ENCODE assay signal across 13 cellular contexts in the genomic region with DNA sequence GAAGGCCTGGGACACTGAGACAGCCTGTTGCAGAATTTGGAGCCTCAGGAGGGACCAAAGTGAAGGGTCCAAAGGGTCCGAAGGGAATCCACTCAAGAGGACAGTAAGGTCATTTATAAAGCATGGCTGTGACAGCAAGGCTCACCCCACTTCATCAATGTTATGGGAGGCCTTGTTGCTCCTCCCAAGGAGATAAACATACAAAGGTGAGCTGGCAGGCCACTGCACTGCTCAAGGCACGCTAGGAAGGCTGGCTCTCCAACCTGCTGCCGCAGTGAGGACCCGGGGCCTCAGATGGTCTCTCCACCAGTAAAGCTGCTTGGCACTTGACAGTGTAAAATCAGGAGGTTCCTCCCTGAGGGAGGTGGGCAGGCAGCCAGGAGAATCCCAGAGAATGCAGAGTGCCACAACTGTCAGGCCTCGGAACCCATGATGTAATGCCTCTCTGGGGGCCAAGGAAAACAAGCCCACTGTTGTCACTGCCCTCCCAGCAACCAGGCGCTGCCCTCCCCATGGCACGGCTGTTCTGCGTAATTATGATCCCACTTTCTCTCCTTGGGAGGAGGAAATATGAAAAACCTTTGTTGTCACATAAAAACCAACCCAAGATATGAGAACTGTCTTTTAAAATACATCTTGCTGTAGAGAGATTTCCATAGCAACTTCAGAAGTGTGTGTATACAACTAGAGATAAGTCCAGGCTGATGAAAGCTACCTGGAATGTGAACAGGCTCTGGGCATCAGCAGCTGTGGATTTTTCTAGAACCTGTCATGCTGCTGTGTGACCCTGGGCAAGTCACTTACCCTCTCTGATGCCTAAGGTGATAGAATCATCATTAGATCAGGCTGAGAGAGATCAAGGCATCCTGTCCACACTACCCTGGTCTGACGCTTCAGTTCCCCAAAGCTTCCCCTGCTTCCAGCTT.
DNase-seq lines count a peak whose midpoint lies in the region; ATAC-seq, FAIRE-seq and TF ChIP-seq lines count a peak whose summit lies in the region.
"Had no signal": no experiment of that assay in that cellular context is flagged by ENCODE, and none has a peak within 500 bp of the region (broad histone marks: within the 10 kb centered on the region; RNA-seq: fewer than 3 reads in every experiment).

No MANE protein-coding gene starts in this region.

- H3K27me3 Mint-ChIP-seq in stimulated activated naive B cell treated with anti-CD40 and anti-IgM and Interleukin-4, amounts not matched to agents 10 μg/mL and 1 μg/mL and 100 μg/mL, for 72 hours = peaks cover 22 to 33% of the 10 kb centered on the region in 2 donors

- no peak overlapping the region for H3K27ac Mint-ChIP-seq in stimulated activated naive B cell treated with anti-CD40 and anti-IgM and Interleukin-4, amounts not matched to agents 10 μg/mL and 1 μg/mL and 100 μg/mL, for 72 hours
- H3K27ac Mint-ChIP-seq: activated T-helper 1 cell treated with anti-CD3 and anti-CD28 coated beads, Interleukin-12 subunit alpha, Interleukin-12 subunit beta, Interleukin-2, Interleukin-4 antibody, amounts not matched to agents 30 ng/mL and 10 ng/mL and 1 ng/mL, durations not matched to agents 14 hours and 24 hours and 36 hours had no signal

- no peaks in the 10 kb centered on the region for H3F3A ChIP-seq in SK-N-SH (replicated peaks; ENCODE audit: insufficient read depth)

- TF ChIP-seq CTCF in HEK293 (tag by site-specific recombination; IDR thresholded peaks at IDR 0.05) (no peak), SK-N-SH (IDR thresholded peaks at IDR 0.05) (no peak)

- no peaks in the 10 kb centered on the region for H3K79me2 ChIP-seq in SK-N-SH (ENCODE audit: insufficient read depth)

- H3K9me3 Mint-ChIP-seq in stimulated activated naive B cell treated with anti-CD40 and anti-IgM and Interleukin-4, amounts not matched to agents 10 μg/mL and 1 μg/mL and 100 μg/mL, for 72 hours = no peaks in the 10 kb centered on the region
- H3K9me3 Mint-ChIP-seq: activated T-helper 1 cell treated with anti-CD3 and anti-CD28 coated beads, Interleukin-12 subunit alpha, Interleukin-12 subunit beta, Interleukin-2, Interleukin-4 antibody, amounts not matched to agents 30 ng/mL and 10 ng/mL and 1 ng/mL, durations not matched to agents 14 hours and 24 hours and 36 hours; neural crest cell had no signal

- TF ChIP-seq EP300 in SK-N-SH (IDR thresholded peaks at IDR 0.05; ENCODE audit: borderline replicate concordance in 1 of 2, low read depth in 1 of 2, low read length in 1 of 2) = no peak

- H3K4me3 ChIP-seq in HEK293 (ENCODE audit: low read depth, low read length) (no peak overlapping the region), SK-N-SH (ENCODE audit: low read depth in 2 of 2, low read length in 1 of 2) (no peak overlapping the region)

- CTCF ChIA-PET in HEK293 (lab: Yijun Ruan, JAX) = interaction anchor here (0.6 to 1.1 kb wide), 4 partner anchors 12 to 208 kb away, joined by 3 to 5 read pairs (median 3); no protein-coding TSS in a partner anchor
- CTCF ChIA-PET in SK-N-SH (lab: Yijun Ruan, JAX) = interaction anchor here (1.1 to 4.8 kb wide), 8 partner anchors 7 to 288 kb away, joined by 3 to 32 read pairs (median 4); no protein-coding TSS in a partner anchor

- peaks cover 5% of the 10 kb centered on the region for H3K4me1 ChIP-seq in HEK293 (ENCODE audit: control insufficient read depth, insufficient read depth, low read length)
- H3K4me1 ChIP-seq in SK-N-SH (ENCODE audit: control insufficient read depth in 1 of 2, insufficient read depth in 2 of 2, low read depth in 1 of 2, low read length in 1 of 2) = peaks cover 0 to 7% of the 10 kb centered on the region in 2 experiments; a peak in 2 of 4 replicates

- H3K27me3 ChIP-seq in SK-N-SH (ENCODE audit: insufficient read depth) = peaks cover 15% of the 10 kb centered on the region; the same call in 1 of the 2 replicates

- no peak overlapping the region for H3K4me2 ChIP-seq in SK-N-SH

- H3K27ac ChIP-seq in HEK293 (ENCODE audit: extremely low read depth, low read depth, low read length) = no peak overlapping the region
- H3K27ac ChIP-seq in SK-N-SH (ENCODE audit: low read depth in 2 of 2, low read length in 1 of 2) = no peak overlapping the region

- no peak for FAIRE-seq in GM19239 (lab: Jason Lieb, UNC)

- TF ChIP-seq RAD21 in SK-N-SH (IDR thresholded peaks at IDR 0.05; ENCODE audit: low read length) = no peak

- 48% methylated on average over 6 of the region's 9 CpGs for WGBS in SK-N-SH (ENCODE audit: low lambda C conversion rate)

- no peaks in the 10 kb centered on the region for H3K36me3 Mint-ChIP-seq in stimulated activated naive B cell treated with anti-CD40 and anti-IgM and Interleukin-4, amounts not matched to agents 10 μg/mL and 1 μg/mL and 100 μg/mL, for 72 hours

- no peaks in the 10 kb centered on the region for H4K20me1 ChIP-seq in SK-N-SH (ENCODE audit: insufficient read depth)

- intact Hi-C loops in posterior cingulate gyrus (cut with DNase I) = no loop called here

- no peak overlapping the region for H2AFZ ChIP-seq in SK-N-SH (ENCODE audit: low read depth)

- POLR2A ChIA-PET in HEK293 (lab: Yijun Ruan, JAX) (no interaction called here), SK-N-SH (lab: Yijun Ruan, JAX) (no interaction called here)

- H3K36me3 ChIP-seq in HEK293 (ENCODE audit: control insufficient read depth in 2 of 2, insufficient read depth in 1 of 2, low read length in 2 of 2) (no peaks in the 10 kb centered on the region), SK-N-SH (replicated peaks in 1 of 2; ENCODE audit: control insufficient read depth in 1 of 2, insufficient read depth in 2 of 2, low read length in 1 of 2) (no peaks in the 10 kb centered on the region)

- DNase-seq in SK-N-SH (peak; percentile 63), globus pallidus (ENCODE audit: low spot score) (peak; percentile 78), posterior cingulate gyrus (peak in 7 of 10 donors; percentile 48 to 91 (median 66)), GM19239 (ENCODE audit: insufficient read length, low spot score) (no peak), cerebellar nuclear complex (lab: John Stamatoyannopoulos, UW) (no peak)
- no peak for DNase-seq in stimulated activated naive B cell treated with anti-CD40 and anti-IgM and Interleukin-4, amounts not matched to agents 10 μg/mL and 1 μg/mL and 100 μg/mL, for 72 hours
- DNase-seq: GF-D8, NCI-H1048, T-helper 2 cell had no signal

- H3K9ac ChIP-seq in SK-N-SH = no peak overlapping the region

- no peak for ATAC-seq in stimulated activated naive B cell treated with anti-CD40 and anti-IgM and Interleukin-4, amounts not matched to agents 10 μg/mL and 1 μg/mL and 100 μg/mL, for 72 hours (replicated peaks)
- no peak for ATAC-seq in HG02571 (IDR thresholded peaks at IDR 0.05; ENCODE audit: unreplicated experiment)

- H3K4me1 Mint-ChIP-seq in stimulated activated naive B cell treated with anti-CD40 and anti-IgM and Interleukin-4, amounts not matched to agents 10 μg/mL and 1 μg/mL and 100 μg/mL, for 72 hours = peaks cover 11 to 14% of the 10 kb centered on the region in 2 donors

- no peak overlapping the region for H3K4me3 Mint-ChIP-seq in stimulated activated naive B cell treated with anti-CD40 and anti-IgM and Interleukin-4, amounts not matched to agents 10 μg/mL and 1 μg/mL and 100 μg/mL, for 72 hours
- H3K4me3 Mint-ChIP-seq: activated T-helper 1 cell treated with anti-CD3 and anti-CD28 coated beads, Interleukin-12 subunit alpha, Interleukin-12 subunit beta, Interleukin-2, Interleukin-4 antibody, amounts not matched to agents 30 ng/mL and 10 ng/mL and 1 ng/mL, durations not matched to agents 14 hours and 24 hours and 36 hours; neural crest cell had no signal

- no peaks in the 10 kb centered on the region for H3K9me3 ChIP-seq in HEK293 (ENCODE audit: control insufficient read depth, insufficient read depth, low read depth, low read length)
- H3K9me3 ChIP-seq in SK-N-SH = no peaks in the 10 kb centered on the region

- no peaks in the 10 kb centered on the region for H3K9me2 ChIP-seq in SK-N-SH

TF ChIP-seq in SK-N-SH, 30 proteins besides CTCF, POLR2A, EP300 and RAD21:
- TF ChIP-seq MXI1 (IDR thresholded peaks at IDR 0.05; ENCODE audit: low read depth, low read length) (no peak), GABPA (IDR thresholded peaks at IDR 0.05; ENCODE audit: low read depth) (no peak), JUND (IDR thresholded peaks at IDR 0.05) (no peak), RCOR1 (IDR thresholded peaks at IDR 0.05; ENCODE audit: low read length) (no peak), GATA2 (CRISPR knock-in tag; IDR thresholded peaks at IDR 0.05) (no peak), EZH2phosphoT487 (IDR thresholded peaks at IDR 0.05; ENCODE audit: borderline replicate concordance, low read depth) (no peak), NFIC (IDR thresholded peaks at IDR 0.05; ENCODE audit: borderline replicate concordance) (0 out of 2 replicates have a peak, but pooled peaks have one; percentile 22)

Comparison
In these comparisons a context has a peak if more than half of its experiments do, and no peak if none do; other contexts are left out.
1. DNase-seq: peak in SK-N-SH (single experiment), globus pallidus (single experiment) and posterior cingulate gyrus (7 of 10); none in stimulated activated naive B cell treated with anti-CD40 and anti-IgM and Interleukin-4, amounts not matched to agents 10 μg/mL and 1 μg/mL and 100 μg/mL, for 72 hours (single experiment), GM19239 (single experiment) and cerebellar nuclear complex (0 of 2).